Comparison of ENCODE assay signal across 10 cellular contexts in genomic region chr2:234292955-234293228, GRCh38.
DNase-seq lines count a peak whose midpoint lies in the region; ATAC-seq and TF ChIP-seq lines count a peak whose summit lies in the region.
"Had no signal": no experiment of that assay in that cellular context is flagged by ENCODE, and none has a peak within 500 bp of the region (broad histone marks: within the 10 kb centered on the region; RNA-seq: fewer than 3 reads in every experiment).

No MANE protein-coding gene starts in this region.

- H3K36me3 ChIP-seq in CD8-positive, alpha-beta T cell (ENCODE audit: insufficient read depth, low read length) = no peaks in the 10 kb centered on the region
- no peaks in the 10 kb centered on the region for H3K36me3 ChIP-seq in OCI-LY1 (ENCODE audit: insufficient read depth, low read length)
- no peaks in the 10 kb centered on the region for H3K36me3 ChIP-seq in duodenal mucosa (ENCODE audit: control insufficient read depth in 1 of 2, insufficient read depth in 2 of 2, low read length in 2 of 2)
- H3K36me3 ChIP-seq: left lung had no signal

- DNase-seq in CD8-positive, alpha-beta T cell = no peak
- no peak for DNase-seq in NCI-H1105 (lab: John Stamatoyannopoulos, UW)
- no peak for DNase-seq in NCI-H774 (lab: John Stamatoyannopoulos, UW)
- no peak for DNase-seq in left cardiac atrium
- DNase-seq: glutamatergic neuron, left lung, NCI-H2029 had no signal

- no peaks in the 10 kb centered on the region for H4K20me1 ChIP-seq in OCI-LY1 (ENCODE audit: insufficient read depth, low read length)

- H3K27me3 Mint-ChIP-seq in CD8-positive, alpha-beta T cell (ENCODE audit: low read depth) = no peaks in the 10 kb centered on the region

- H3K4me2 ChIP-seq in OCI-LY1 (ENCODE audit: low read length) = peak overlapping the region; percentile 46

- peak overlapping the region; percentile 68 for H3K4me3 Mint-ChIP-seq in CD8-positive, alpha-beta T cell

- H3K4me1 Mint-ChIP-seq in CD8-positive, alpha-beta T cell (ENCODE audit: low read depth) = peaks cover 84% of the 10 kb centered on the region

- H2AFZ ChIP-seq in OCI-LY1 (ENCODE audit: low read length) = no peak overlapping the region

- H3K9me3 Mint-ChIP-seq in CD8-positive, alpha-beta T cell = peaks cover 4% of the 10 kb centered on the region

- no peaks in the 10 kb centered on the region for H3F3A ChIP-seq in OCI-LY1 (ENCODE audit: insufficient read depth, low read length)

- no peaks in the 10 kb centered on the region for H3K36me3 Mint-ChIP-seq in CD8-positive, alpha-beta T cell

- peak overlapping the region; percentile 98 for H3K27ac Mint-ChIP-seq in CD8-positive, alpha-beta T cell

- CTCF ChIA-PET in CD8-positive, alpha-beta T cell (lab: Charles Lee) = interaction anchor here (0.7 to 2.2 kb wide), 11 partner anchors 51 to 209 kb away, joined by 3 to 13 read pairs (median 5); partner anchors contain the start of gene ARL4C

- H3K9me2 ChIP-seq in OCI-LY1 (ENCODE audit: low read depth, low read length) = no peaks in the 10 kb centered on the region

- H3K4me3 ChIP-seq in CD8-positive, alpha-beta T cell (ENCODE audit: low read depth, low read length) = no peak overlapping the region
- H3K4me3 ChIP-seq in OCI-LY1 (ENCODE audit: low read depth, low read length, poor library complexity, severe bottlenecking) (no peak overlapping the region), duodenal mucosa (ENCODE audit: low read depth in 1 of 2, low read length in 2 of 2) (no peak overlapping the region)
- H3K4me3 ChIP-seq: left lung had no signal

- no peak for TF ChIP-seq CTCF in CD8-positive, alpha-beta T cell (IDR thresholded peaks at IDR 0.05)
- no peak for TF ChIP-seq CTCF in OCI-LY1 (IDR thresholded peaks at IDR 0.05; ENCODE audit: low read length)

- no peak for ATAC-seq in CD8-positive, alpha-beta T cell
- ATAC-seq in GM19455 (IDR thresholded peaks at IDR 0.05; ENCODE audit: unreplicated experiment) (peak; percentile 17), left cardiac atrium (no peak)
- ATAC-seq: left lung had no signal

- no peaks in the 10 kb centered on the region for H3K27me3 ChIP-seq in CD8-positive, alpha-beta T cell (ENCODE audit: insufficient read depth, low read length)
- no peaks in the 10 kb centered on the region for H3K27me3 ChIP-seq in OCI-LY1 (ENCODE audit: insufficient read depth, low read length)
- H3K27me3 ChIP-seq in duodenal mucosa (ENCODE audit: control insufficient read depth in 1 of 2, insufficient read depth in 2 of 2, low read length in 2 of 2) = no peaks in the 10 kb centered on the region
- H3K27me3 ChIP-seq: left lung had no signal

- H3K79me2 ChIP-seq in OCI-LY1 (ENCODE audit: insufficient read depth, low read length) = no peaks in the 10 kb centered on the region

- intact Hi-C loops in CD8-positive, alpha-beta T cell (cut with DNase I, micrococcal nuclease) = loop anchor here (1.0 to 5.0 kb wide), 9 partner anchors 15 to 1686 kb away; no protein-coding TSS in a partner anchor
- intact Hi-C loops in left cardiac atrium (cut with DNase I) = no loop called here

- H3K4me1 ChIP-seq in CD8-positive, alpha-beta T cell (ENCODE audit: insufficient read depth, low read length) = peaks cover 80% of the 10 kb centered on the region
- peaks cover 70% of the 10 kb centered on the region for H3K4me1 ChIP-seq in OCI-LY1 (ENCODE audit: insufficient read depth, low read length, severe bottlenecking)
- H3K4me1 ChIP-seq in duodenal mucosa (ENCODE audit: control insufficient read depth in 1 of 2, insufficient read depth in 2 of 2, low read length in 2 of 2) = peaks cover 12 to 33% of the 10 kb centered on the region in 2 donors

- no peaks in the 10 kb centered on the region for H3K9me3 ChIP-seq in CD8-positive, alpha-beta T cell (ENCODE audit: low read length)
- no peaks in the 10 kb centered on the region for H3K9me3 ChIP-seq in OCI-LY1 (ENCODE audit: low read length)
- H3K9me3 ChIP-seq in duodenal mucosa (ENCODE audit: control insufficient read depth in 1 of 2, low read length in 2 of 2) = no peaks in the 10 kb centered on the region
- H3K9me3 ChIP-seq: left lung had no signal

- H3K9ac ChIP-seq in OCI-LY1 (ENCODE audit: low read length) = no peak overlapping the region
- no peak overlapping the region for H3K9ac ChIP-seq in duodenal mucosa (ENCODE audit: low read depth in 1 of 2, low read length in 2 of 2)

- peak overlapping the region; percentile 94 for H3K27ac ChIP-seq in CD8-positive, alpha-beta T cell (ENCODE audit: low read depth, low read length)
- peak overlapping the region; percentile 96 for H3K27ac ChIP-seq in OCI-LY1 (ENCODE audit: low read depth, low read length, poor library complexity, severe bottlenecking)
- H3K27ac ChIP-seq in duodenal mucosa (ENCODE audit: low read depth, low read length) = peak overlapping the region; percentile 5

- POLR2A ChIA-PET in CD8-positive, alpha-beta T cell (lab: Charles Lee) = interaction anchor here (0.7 to 5.0 kb wide), 21 partner anchors 8 to 303 kb away, joined by 3 to 62 read pairs (median 4); partner anchors contain the start of gene ARL4C

Comparison
In these comparisons a context has a peak if more than half of its experiments do, and no peak if none do; other contexts are left out.
1. H3K27ac ChIP-seq: peak in every context shown above with its lines; median percentile 96 in OCI-LY1; 94 in CD8-positive, alpha-beta T cell; 5 in duodenal mucosa.
2. intact Hi-C loops: an anchor here in CD8-positive, alpha-beta T cell (1.0 to 5.0 kb wide); none called in left cardiac atrium.